ENCODE assay signal across 2 cellular contexts in the genomic region with DNA sequence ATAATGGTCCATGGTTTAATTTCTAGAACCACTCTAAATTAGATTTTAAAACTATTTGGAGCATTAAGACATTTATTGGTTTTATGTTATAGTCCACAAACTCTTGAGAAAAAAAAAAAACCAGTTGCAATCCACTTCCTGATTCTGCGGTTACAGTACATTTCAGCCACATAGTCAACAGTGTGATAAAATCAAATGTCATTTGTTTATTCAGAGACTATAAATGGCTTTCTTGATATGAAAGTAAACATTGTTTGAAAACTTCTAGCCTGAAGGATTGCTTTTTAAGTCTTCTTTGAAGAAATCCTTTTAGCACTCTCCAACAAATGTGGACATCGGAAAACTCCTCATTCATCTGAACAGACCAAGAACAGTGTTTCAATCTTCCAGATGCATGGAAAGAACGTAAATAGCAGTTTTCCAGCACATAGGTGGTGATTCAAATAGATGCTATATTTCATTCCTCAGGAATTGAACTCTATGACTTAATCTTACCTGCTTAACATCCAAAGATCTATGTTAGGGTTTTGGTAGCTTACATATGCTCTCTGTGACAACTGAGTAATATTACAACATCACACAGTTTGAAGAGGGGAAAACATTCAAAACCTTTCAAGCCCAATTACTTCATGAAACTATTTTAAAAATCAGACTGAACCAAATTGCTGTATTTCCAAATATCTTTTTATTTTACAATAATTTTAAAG.
TF ChIP-seq lines count a peak whose summit lies in the region.

No MANE protein-coding gene starts in this region.

TF ChIP-seq in HEK293, 187 proteins besides CTCF, POLR2A, EP300 and RAD21 (continued from another document):
- no peak for TF ChIP-seq ZNF280D (tag by site-specific recombination; IDR thresholded peaks at IDR 0.05)
- no peak for TF ChIP-seq ZIC2 (tag by site-specific recombination; IDR thresholded peaks at IDR 0.05)
- 0 out of 2 replicates have a peak, but pooled peaks have one; percentile 13 for TF ChIP-seq BCL6B (tag by site-specific recombination; IDR thresholded peaks at IDR 0.05)
- TF ChIP-seq, protein P1, sequence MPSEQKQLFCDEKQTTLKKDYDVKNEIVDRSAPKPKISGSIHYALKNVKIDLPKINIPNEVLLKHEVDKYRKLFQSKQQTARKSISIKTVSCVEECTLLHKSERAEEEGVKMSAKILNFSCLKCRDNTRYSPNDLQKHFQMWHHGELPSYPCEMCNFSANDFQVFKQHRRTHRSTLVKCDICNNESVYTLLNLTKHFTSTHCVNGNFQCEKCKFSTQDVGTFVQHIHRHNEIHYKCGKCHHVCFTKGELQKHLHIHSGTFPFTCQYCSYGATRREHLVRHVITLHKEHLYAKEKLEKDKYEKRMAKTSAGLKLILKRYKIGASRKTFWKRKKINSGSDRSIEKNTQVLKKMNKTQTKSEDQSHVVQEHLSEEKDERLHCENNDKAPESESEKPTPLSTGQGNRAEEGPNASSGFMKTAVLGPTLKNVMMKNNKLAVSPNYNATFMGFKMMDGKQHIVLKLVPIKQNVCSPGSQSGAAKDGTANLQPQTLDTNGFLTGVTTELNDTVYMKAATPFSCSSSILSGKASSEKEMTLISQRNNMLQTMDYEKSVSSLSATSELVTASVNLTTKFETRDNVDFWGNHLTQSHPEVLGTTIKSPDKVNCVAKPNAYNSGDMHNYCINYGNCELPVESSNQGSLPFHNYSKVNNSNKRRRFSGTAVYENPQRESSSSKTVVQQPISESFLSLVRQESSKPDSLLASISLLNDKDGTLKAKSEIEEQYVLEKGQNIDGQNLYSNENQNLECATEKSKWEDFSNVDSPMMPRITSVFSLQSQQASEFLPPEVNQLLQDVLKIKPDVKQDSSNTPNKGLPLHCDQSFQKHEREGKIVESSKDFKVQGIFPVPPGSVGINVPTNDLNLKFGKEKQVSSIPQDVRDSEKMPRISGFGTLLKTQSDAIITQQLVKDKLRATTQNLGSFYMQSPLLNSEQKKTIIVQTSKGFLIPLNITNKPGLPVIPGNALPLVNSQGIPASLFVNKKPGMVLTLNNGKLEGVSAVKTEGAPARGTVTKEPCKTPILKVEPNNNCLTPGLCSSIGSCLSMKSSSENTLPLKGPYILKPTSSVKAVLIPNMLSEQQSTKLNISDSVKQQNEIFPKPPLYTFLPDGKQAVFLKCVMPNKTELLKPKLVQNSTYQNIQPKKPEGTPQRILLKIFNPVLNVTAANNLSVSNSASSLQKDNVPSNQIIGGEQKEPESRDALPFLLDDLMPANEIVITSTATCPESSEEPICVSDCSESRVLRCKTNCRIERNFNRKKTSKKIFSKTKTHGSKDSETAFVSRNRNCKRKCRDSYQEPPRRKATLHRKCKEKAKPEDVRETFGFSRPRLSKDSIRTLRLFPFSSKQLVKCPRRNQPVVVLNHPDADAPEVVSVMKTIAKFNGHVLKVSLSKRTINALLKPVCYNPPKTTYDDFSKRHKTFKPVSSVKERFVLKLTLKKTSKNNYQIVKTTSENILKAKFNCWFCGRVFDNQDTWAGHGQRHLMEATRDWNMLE (tag by site-specific recombination; conservative IDR thresholded peaks at IDR 0.05; ENCODE audit: low read depth) = 0 out of 2 replicates have a peak, but pooled peaks have one; percentile 28
- peak; percentile 59 for TF ChIP-seq FEZF1 (tag by site-specific recombination; IDR thresholded peaks at IDR 0.05)

TF ChIP-seq in GM12878, 131 proteins besides CTCF, POLR2A, EP300 and RAD21 (continued from another document):
- TF ChIP-seq, protein P2, sequence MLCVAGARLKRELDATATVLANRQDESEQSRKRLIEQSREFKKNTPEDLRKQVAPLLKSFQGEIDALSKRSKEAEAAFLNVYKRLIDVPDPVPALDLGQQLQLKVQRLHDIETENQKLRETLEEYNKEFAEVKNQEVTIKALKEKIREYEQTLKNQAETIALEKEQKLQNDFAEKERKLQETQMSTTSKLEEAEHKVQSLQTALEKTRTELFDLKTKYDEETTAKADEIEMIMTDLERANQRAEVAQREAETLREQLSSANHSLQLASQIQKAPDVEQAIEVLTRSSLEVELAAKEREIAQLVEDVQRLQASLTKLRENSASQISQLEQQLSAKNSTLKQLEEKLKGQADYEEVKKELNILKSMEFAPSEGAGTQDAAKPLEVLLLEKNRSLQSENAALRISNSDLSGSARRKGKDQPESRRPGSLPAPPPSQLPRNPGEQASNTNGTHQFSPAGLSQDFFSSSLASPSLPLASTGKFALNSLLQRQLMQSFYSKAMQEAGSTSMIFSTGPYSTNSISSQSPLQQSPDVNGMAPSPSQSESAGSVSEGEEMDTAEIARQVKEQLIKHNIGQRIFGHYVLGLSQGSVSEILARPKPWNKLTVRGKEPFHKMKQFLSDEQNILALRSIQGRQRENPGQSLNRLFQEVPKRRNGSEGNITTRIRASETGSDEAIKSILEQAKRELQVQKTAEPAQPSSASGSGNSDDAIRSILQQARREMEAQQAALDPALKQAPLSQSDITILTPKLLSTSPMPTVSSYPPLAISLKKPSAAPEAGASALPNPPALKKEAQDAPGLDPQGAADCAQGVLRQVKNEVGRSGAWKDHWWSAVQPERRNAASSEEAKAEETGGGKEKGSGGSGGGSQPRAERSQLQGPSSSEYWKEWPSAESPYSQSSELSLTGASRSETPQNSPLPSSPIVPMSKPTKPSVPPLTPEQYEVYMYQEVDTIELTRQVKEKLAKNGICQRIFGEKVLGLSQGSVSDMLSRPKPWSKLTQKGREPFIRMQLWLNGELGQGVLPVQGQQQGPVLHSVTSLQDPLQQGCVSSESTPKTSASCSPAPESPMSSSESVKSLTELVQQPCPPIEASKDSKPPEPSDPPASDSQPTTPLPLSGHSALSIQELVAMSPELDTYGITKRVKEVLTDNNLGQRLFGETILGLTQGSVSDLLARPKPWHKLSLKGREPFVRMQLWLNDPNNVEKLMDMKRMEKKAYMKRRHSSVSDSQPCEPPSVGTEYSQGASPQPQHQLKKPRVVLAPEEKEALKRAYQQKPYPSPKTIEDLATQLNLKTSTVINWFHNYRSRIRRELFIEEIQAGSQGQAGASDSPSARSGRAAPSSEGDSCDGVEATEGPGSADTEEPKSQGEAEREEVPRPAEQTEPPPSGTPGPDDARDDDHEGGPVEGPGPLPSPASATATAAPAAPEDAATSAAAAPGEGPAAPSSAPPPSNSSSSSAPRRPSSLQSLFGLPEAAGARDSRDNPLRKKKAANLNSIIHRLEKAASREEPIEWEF (IDR thresholded peaks at IDR 0.05; ENCODE audit: insufficient replicate concordance, low read depth, low read length) = no peak
